2 cellular contexts compared by ENCODE assay signal in genomic region chr17:16406742-16407674, GRCh38.
TF ChIP-seq lines count a peak whose summit lies in the region.

No MANE protein-coding gene starts in this region.

TF ChIP-seq in IMR-90, 13 proteins besides CTCF, POLR2A, EP300 and RAD21:
- TF ChIP-seq CEBPB (IDR thresholded peaks at IDR 0.05; ENCODE audit: low read depth, low read length) (no peak), RCOR1 (IDR thresholded peaks at IDR 0.05; ENCODE audit: insufficient replicate concordance, low read length) (no peak), ELK1 (IDR thresholded peaks at IDR 0.05; ENCODE audit: borderline replicate concordance, low read depth, low read length) (no peak), MXI1 (IDR thresholded peaks at IDR 0.05; ENCODE audit: borderline replicate concordance, low read depth, low read length) (no peak), MAZ (IDR thresholded peaks at IDR 0.05; ENCODE audit: borderline replicate concordance, low read depth, low read length) (0 out of 2 replicates have a peak, but pooled peaks have one; percentile 18), MAFK (IDR thresholded peaks at IDR 0.05; ENCODE audit: low read depth, low read length) (no peak)

TF ChIP-seq in GM12878, 131 proteins besides CTCF, POLR2A, EP300 and RAD21 (continues in another document):
- TF ChIP-seq KDM1A (IDR thresholded peaks at IDR 0.05; ENCODE audit: borderline replicate concordance) (no peak), IKZF2 (IDR thresholded peaks at IDR 0.05) (peak; percentile 85 to 87), CBX5 (IDR thresholded peaks at IDR 0.05; ENCODE audit: low read depth) (no peak), MEF2A (IDR thresholded peaks at IDR 0.05; ENCODE audit: insufficient read depth, low read depth, low read length) (no peak), RAD51 (IDR thresholded peaks at IDR 0.05) (no peak), SUPT20H (IDR thresholded peaks at IDR 0.05; ENCODE audit: borderline replicate concordance, control insufficient read depth, low read depth, low read length) (no peak), EZH2 (IDR thresholded peaks at IDR 0.05; ENCODE audit: borderline replicate concordance, control insufficient read depth, low read depth, low read length) (no peak), JUNB (IDR thresholded peaks at IDR 0.05) (no peak), IKZF1 (conservative IDR thresholded peaks at IDR 0.05) (peak; percentile 94), CREM (IDR thresholded peaks at IDR 0.05; ENCODE audit: low read depth) (no peak), CUX1 (IDR thresholded peaks at IDR 0.05; ENCODE audit: insufficient replicate concordance, low read depth, low read length) (no peak), SREBF2 (IDR thresholded peaks at IDR 0.05; ENCODE audit: low read length) (no peak), ZNF207 (IDR thresholded peaks at IDR 0.05; ENCODE audit: borderline replicate concordance) (no peak), ZBTB40 (IDR thresholded peaks at IDR 0.05; ENCODE audit: borderline replicate concordance) (peak; percentile 17; the same call in 1 of the 2 replicates), NBN (IDR thresholded peaks at IDR 0.05) (peak; percentile 42; the same call in 1 of the 2 replicates), ZNF687 (IDR thresholded peaks at IDR 0.05) (peak; percentile 71), BHLHE40 (IDR thresholded peaks at IDR 0.05; ENCODE audit: borderline replicate concordance in 1 of 2, low read depth in 2 of 2, low read length in 1 of 2) (peak in 1 of 2 experiments; percentile 71; a peak in 1 of 4 replicates), NFYA (IDR thresholded peaks at IDR 0.05; ENCODE audit: borderline replicate concordance, low read depth, low read length) (no peak), LARP7 (IDR thresholded peaks at IDR 0.05) (peak; percentile 75), NKRF (conservative IDR thresholded peaks at IDR 0.05) (0 out of 2 replicates have a peak, but pooled peaks have one; percentile 26), DPF2 (IDR thresholded peaks at IDR 0.05) (peak; percentile 66), SMARCA5 (IDR thresholded peaks at IDR 0.05) (peak; percentile 69; the same call in 1 of the 2 replicates), E2F4 (IDR thresholded peaks at IDR 0.05; ENCODE audit: low read depth, low read length) (no peak), IRF5 (IDR thresholded peaks at IDR 0.05; ENCODE audit: borderline replicate concordance) (no peak), MLLT1 (IDR thresholded peaks at IDR 0.05) (0 out of 2 replicates have a peak, but pooled peaks have one; percentile 57), GATAD2B (conservative IDR thresholded peaks at IDR 0.05; ENCODE audit: low read depth) (peak; percentile 85; the same call in 1 of the 2 replicates), HCFC1 (IDR thresholded peaks at IDR 0.05; ENCODE audit: low read length) (no peak), CREB1 (IDR thresholded peaks at IDR 0.05; ENCODE audit: low read depth) (no peak), SKIL (IDR thresholded peaks at IDR 0.05; ENCODE audit: low read depth, poor library complexity, severe bottlenecking) (no peak), CBX3 (IDR thresholded peaks at IDR 0.05; ENCODE audit: borderline replicate concordance, low read depth) (no peak), MEF2B (IDR thresholded peaks at IDR 0.05; ENCODE audit: partially characterized antibody, poor library complexity, severe bottlenecking) (peak; percentile 74), POU2F2 (IDR thresholded peaks at IDR 0.05; ENCODE audit: borderline replicate concordance, low read depth, low read length) (no peak), EED (IDR thresholded peaks at IDR 0.05; ENCODE audit: low read depth) (peak; percentile 79), CHD4 (IDR thresholded peaks at IDR 0.05) (no peak)
